In the genomic region with DNA sequence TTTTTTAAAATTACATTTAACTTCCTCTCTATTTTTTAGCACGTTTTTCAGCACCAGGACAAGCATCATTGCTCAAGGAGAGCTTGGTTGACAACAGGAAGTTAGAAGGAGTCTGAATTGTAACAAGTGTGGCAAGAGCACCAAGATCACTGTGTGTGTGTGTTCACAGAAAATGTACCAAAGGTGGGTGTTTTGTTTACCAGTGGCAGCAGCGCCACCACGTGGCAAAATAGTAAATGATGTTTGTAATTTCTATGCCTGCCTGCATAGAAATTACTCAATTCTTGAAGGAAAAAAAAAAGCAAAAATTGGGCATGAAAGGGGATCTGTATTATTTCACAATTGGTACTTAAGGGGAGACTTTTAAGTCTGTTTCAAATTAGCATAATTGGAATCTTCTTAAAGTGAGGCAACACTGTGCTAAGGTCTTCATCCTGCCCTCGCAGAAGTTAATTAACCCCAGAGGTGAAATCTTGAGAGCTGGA, we compare ENCODE assay signal across 8 cellular contexts. TPM values are rescaled to one million over a fixed set of nuclear protein-coding genes. Genes with fewer than 3 reads are reported as not detected.
DNase-seq lines count a peak whose midpoint lies in the region; ATAC-seq and TF ChIP-seq lines count a peak whose summit lies in the region.

No MANE protein-coding gene starts in this region.

- no peak overlapping the region for H2BK120ac ChIP-seq in IMR-90 (ENCODE audit: low read depth, low read length)

- no peak overlapping the region for H3K4me2 ChIP-seq in IMR-90 (ENCODE audit: low read depth, low read length)
- H3K4me2 ChIP-seq in OCI-LY7 (ENCODE audit: low read length): peak overlapping the region; percentile 39

- peak; percentile 72 for DNase-seq in IMR-90
- peak; percentile 84 for DNase-seq in OCI-LY7 (ENCODE audit: low spot score)
- DNase-seq in activated T-cell treated with anti-CD3 and anti-CD28 coated beads for 48 hours (ENCODE audit: low read depth): peak; percentile 48
- peak; percentile 82 for DNase-seq in fibroblast of mammary gland (ENCODE audit: low read depth)
- DNase-seq in tibial nerve (ENCODE audit: low spot score in 2 of 2): peak; percentile 31 to 73

- no peak overlapping the region for H3K23ac ChIP-seq in IMR-90 (ENCODE audit: low read depth, low read length)

- POLR2A ChIA-PET in IMR-90 (lab: Charles Lee; ENCODE audit: unreplicated experiment) (no interaction called here), OCI-LY7 (lab: Charles Lee) (interaction anchor here (0.8 to 1.4 kb wide), 2 partner anchors 415 to 1107 kb away, joined by 3 to 4 read pairs; a partner anchor contains a TSS)

- no peak overlapping the region for H3K56ac ChIP-seq in IMR-90 (ENCODE audit: extremely low read depth, insufficient read depth, low read length)

- no peak overlapping the region for H3K4ac ChIP-seq in IMR-90 (ENCODE audit: low read depth, low read length)

- no peak overlapping the region for H4K5ac ChIP-seq in IMR-90 (ENCODE audit: low read depth, low read length)

- no peak for TF ChIP-seq EP300 in tibial nerve (IDR thresholded peaks at IDR 0.05)

- H2AK5ac ChIP-seq in IMR-90 (ENCODE audit: low read depth, low read length): no peak overlapping the region

- no peaks in the 10 kb centered on the region for H3K79me1 ChIP-seq in IMR-90 (ENCODE audit: low read depth in 1 of 2, low read length in 2 of 2)

- H3K9me1 ChIP-seq in IMR-90 (ENCODE audit: insufficient read depth, low read length): no peaks in the 10 kb centered on the region; the same call in 1 of the 2 replicates

- H3K27me3 ChIP-seq in IMR-90 (ENCODE audit: control insufficient read depth, insufficient read depth, low read length) (no peaks in the 10 kb centered on the region; the same call in 1 of the 2 replicates), neutrophil (peaks cover 5% of the 10 kb centered on the region), tibial nerve (no peaks in the 10 kb centered on the region)

- H3K4me1 ChIP-seq in IMR-90 (ENCODE audit: control insufficient read depth, insufficient read depth, low read length) (peaks cover 2% of the 10 kb centered on the region; the same call in 1 of the 2 replicates), OCI-LY7 (ENCODE audit: insufficient read depth, low read length, poor library complexity, severe bottlenecking) (peaks cover 11% of the 10 kb centered on the region), neutrophil (ENCODE audit: control insufficient read depth in 1 of 2, insufficient read depth in 1 of 2, low read depth in 1 of 2, low read length in 1 of 2) (peaks cover 15 to 19% of the 10 kb centered on the region in 2 experiments), tibial nerve (peaks cover 0 to 9% (median 0%) of the 10 kb centered on the region in 4 donors)

- H3K79me2 ChIP-seq in OCI-LY7 (ENCODE audit: insufficient read depth, low read depth, low read length): no peaks in the 10 kb centered on the region

- intact Hi-C loops in IMR-90 (cut with micrococcal nuclease) (loop anchor here (1.0 kb wide), 3 partner anchors 66 to 408 kb away; no protein-coding TSS in a partner anchor), OCI-LY7 (cut with micrococcal nuclease; ENCODE audit: unreplicated experiment) (loop anchor here (2.0 kb wide), 2 partner anchors 165 to 407 kb away; no protein-coding TSS in a partner anchor)

- no peak overlapping the region for H2BK5ac ChIP-seq in IMR-90 (ENCODE audit: low read depth, low read length, poor library complexity, severe bottlenecking)

- H4K91ac ChIP-seq in IMR-90 (ENCODE audit: insufficient read depth, low read depth, low read length): no peak overlapping the region

- dilution Hi-C loops in IMR-90 (cut with HindIII; ENCODE audit: low sequenced_read_pairs, unreplicated experiment): no loop called here

- H2BK15ac ChIP-seq in IMR-90 (ENCODE audit: low read depth, low read length): no peak overlapping the region

- peak; percentile 56 for ATAC-seq in GM19452 (IDR thresholded peaks at IDR 0.05; ENCODE audit: unreplicated experiment)
- peak; percentile 66 for ATAC-seq in IMR-90 (ENCODE audit: low read depth)

- H3K4me3 ChIP-seq in IMR-90 (ENCODE audit: insufficient read depth, low read depth, low read length) (no peak overlapping the region), OCI-LY7 (ENCODE audit: low read depth, low read length, poor library complexity, severe bottlenecking) (no peak overlapping the region), fibroblast of mammary gland (ENCODE audit: control insufficient read depth, low read depth, low read length) (no peak overlapping the region), neutrophil (ENCODE audit: low read depth in 1 of 2, low read length in 1 of 2) (no peak overlapping the region), tibial nerve (no peak overlapping the region)

- CTCF ChIA-PET in IMR-90 (lab: Yijun Ruan, JAX) (interaction anchor here (0.9 kb wide), 1 partner anchor 226 kb away, joined by 3 read pairs; no protein-coding TSS in a partner anchor), OCI-LY7 (lab: Charles Lee; ENCODE audit: unreplicated experiment) (interaction anchor here (1.6 kb wide), 1 partner anchor 166 kb away, joined by 6 read pairs; no protein-coding TSS in a partner anchor)

- H4K20me1 ChIP-seq in IMR-90 (ENCODE audit: insufficient read depth, low read length) (no peaks in the 10 kb centered on the region), OCI-LY7 (ENCODE audit: insufficient read depth, low read length) (no peaks in the 10 kb centered on the region)

- TF ChIP-seq CTCF in C4-2B (conservative IDR thresholded peaks at IDR 0.05) (peak; percentile 91), IMR-90 (conservative IDR thresholded peaks at IDR 0.05; ENCODE audit: low read depth, low read length) (peak; percentile 78), OCI-LY7 (conservative IDR thresholded peaks at IDR 0.05; ENCODE audit: low read length) (peak; percentile 93), fibroblast of mammary gland (conservative IDR thresholded peaks at IDR 0.05; ENCODE audit: control insufficient read depth, insufficient read depth, low read depth, low read length) (peak; percentile 66), neutrophil (IDR thresholded peaks at IDR 0.05) (peak; percentile 8), tibial nerve (IDR thresholded peaks at IDR 0.05) (peak; percentile 48 to 74 (median 59))

- H3K9me2 ChIP-seq in OCI-LY7 (ENCODE audit: insufficient read depth, low read length): no peaks in the 10 kb centered on the region

- TF ChIP-seq RAD21 in IMR-90 (IDR thresholded peaks at IDR 0.05; ENCODE audit: low read length): peak; percentile 81

- no peaks in the 10 kb centered on the region for H3K9me3 ChIP-seq in IMR-90 (ENCODE audit: control insufficient read depth, insufficient read depth, low read length)
- H3K9me3 ChIP-seq in OCI-LY7 (ENCODE audit: low read length): no peaks in the 10 kb centered on the region
- H3K9me3 ChIP-seq in neutrophil: no peaks in the 10 kb centered on the region
- no peaks in the 10 kb centered on the region for H3K9me3 ChIP-seq in tibial nerve

- no peak overlapping the region for H3K14ac ChIP-seq in IMR-90 (replicated peaks; ENCODE audit: low read depth, low read length)

- in situ Hi-C loops in IMR-90 (cut with MboI; ENCODE audit: low sequenced_read_pairs): loop anchor here (5.0 kb wide), 2 partner anchors 162 to 407 kb away; no protein-coding TSS in a partner anchor

- H4K8ac ChIP-seq in IMR-90 (ENCODE audit: low read depth in 2 of 2, low read length in 2 of 2): no peak overlapping the region

- H3K18ac ChIP-seq in IMR-90 (ENCODE audit: low read depth, low read length): no peak overlapping the region

- BruUV-seq in IMR-90 (replicated peaks; lab: Mats Ljungman, UMichigan) (no TSS peak), OCI-LY7 (replicated peaks; lab: Mats Ljungman, UMichigan) (no TSS peak)

- H3K9ac ChIP-seq in IMR-90 (ENCODE audit: low read depth, low read length): no peak overlapping the region

- H2AK9ac ChIP-seq in IMR-90 (replicated peaks; ENCODE audit: low read depth, low read length, poor library complexity): no peak overlapping the region

- WGBS in IMR-90 (ENCODE audit: extremely low coverage in 2 of 2, insufficient read length in 1 of 2), 2 experiments: no CpG with 5 or more reads among the region's 4 CpGs
- WGBS in tibial nerve, 2 donors: 9 to 11% methylated on average over 4 of the region's 4 CpGs

- TF ChIP-seq POLR2A in IMR-90 (IDR thresholded peaks at IDR 0.05; ENCODE audit: low read depth, low read length): no peak
- no peak for TF ChIP-seq POLR2A in tibial nerve (IDR thresholded peaks at IDR 0.05)

- H3K36me3 ChIP-seq in IMR-90 (ENCODE audit: control insufficient read depth, insufficient read depth, low read length) (no peaks in the 10 kb centered on the region), OCI-LY7 (ENCODE audit: insufficient read depth, low read length) (no peaks in the 10 kb centered on the region), neutrophil (no peaks in the 10 kb centered on the region), tibial nerve (no peaks in the 10 kb centered on the region)

- H2BK20ac ChIP-seq in IMR-90 (ENCODE audit: low read depth, low read length): no peak overlapping the region

- H3K27ac ChIP-seq in C4-2B (no peak overlapping the region), IMR-90 (ENCODE audit: insufficient read depth, low read length) (no peak overlapping the region), OCI-LY7 (ENCODE audit: low read depth, low read length, poor library complexity, severe bottlenecking) (no peak overlapping the region), neutrophil (peak overlapping the region; percentile 2), tibial nerve (no peak overlapping the region)

- H2AFZ ChIP-seq in IMR-90 (replicated peaks; ENCODE audit: low read length, poor library complexity) (no peak overlapping the region), OCI-LY7 (ENCODE audit: low read length) (peak overlapping the region; percentile 26; the same call in 1 of the 2 replicates)

TF ChIP-seq in IMR-90, 13 proteins besides CTCF, POLR2A, EP300 and RAD21 (continues in another document):
- no peak for TF ChIP-seq CHD1 (IDR thresholded peaks at IDR 0.05; ENCODE audit: low read depth, low read length)
- peak; percentile 66 for TF ChIP-seq SMC3 (IDR thresholded peaks at IDR 0.05; ENCODE audit: low read depth, low read length)

RNA-seq across cellular contexts. Expression of a gene that starts 7.4 kb away (rescaled TPM):
- total RNA-seq in IMR-90 (2012; rRNA removed): 29.4 and 58.3 TPM in 2 replicates
- 20.8 and 24.8 TPM in 2 replicates for polyA plus RNA-seq in IMR-90 (2012; rRNA removed)
- polyA plus RNA-seq in IMR-90 (2012; cell fraction: cytosol; rRNA removed): 1.1 and 2.4 TPM in 2 replicates
- polyA plus RNA-seq in IMR-90 (2012; cell fraction: nucleus; rRNA removed; ENCODE audit: low replicate concordance): 4.6 and 45.9 TPM in 2 replicates
- 108 and 115 TPM in 2 replicates for total RNA-seq in OCI-LY7 (2014; rRNA removed; shearing (Covaris generic))
- 175 and 185 TPM in 2 replicates for total RNA-seq in OCI-LY7 (2022)
- total RNA-seq in tibial nerve: 100 to 1,000 TPM in 1 of 4 donors, 10 to 100 TPM in 3; 92.4 to 104 (median 95.6) TPM

RNA-seq across cellular contexts. Expression of a gene that starts 30.5 kb away (rescaled TPM):
- total RNA-seq in IMR-90 (2012; rRNA removed): not detected in 2 replicates
- polyA plus RNA-seq in IMR-90 (2012; rRNA removed): 0.04 and 0.05 TPM in 2 replicates
- 0.03 TPM in 1 of 2 replicates, not detected in the other for polyA plus RNA-seq in IMR-90 (2012; cell fraction: cytosol; rRNA removed)
- 0.05 and 0.12 TPM in 2 replicates for polyA plus RNA-seq in IMR-90 (2012; cell fraction: nucleus; rRNA removed; ENCODE audit: low replicate concordance)
- total RNA-seq in OCI-LY7 (2014; rRNA removed; shearing (Covaris generic)): not detected in 2 replicates
- not detected in 2 replicates for total RNA-seq in OCI-LY7 (2022)
- not detected for total RNA-seq in tibial nerve

Comparison
In these comparisons a context has a peak if more than half of its experiments do, and no peak if none do; other contexts are left out.
1. CTCF ChIP-seq: peak in every context shown above with its lines; median percentile 93 in OCI-LY7; 91 in C4-2B; 78 in IMR-90; 66 in fibroblast of mammary gland; 59 in tibial nerve; 8 in neutrophil.